In genomic region chr5:116550082-116550481, GRCh38 we compare ENCODE assay signal across 28 cellular contexts. TPM values are rescaled to one million over a fixed set of nuclear protein-coding genes. Genes with fewer than 3 reads are reported as not detected.
DNase-seq lines count a peak whose midpoint lies in the region; ATAC-seq, FAIRE-seq and TF ChIP-seq lines count a peak whose summit lies in the region.
"Had no signal": no experiment of that assay in that cellular context is flagged by ENCODE, and none has a peak within 500 bp of the region (broad histone marks: within the 10 kb centered on the region; RNA-seq: fewer than 3 reads in every experiment).

No MANE protein-coding gene starts in this region.

- peaks cover 17% of the 10 kb centered on the region for H3K4me1 ChIP-seq in HepG2 (ENCODE audit: insufficient read depth, low read length)
- no peaks in the 10 kb centered on the region for H3K4me1 ChIP-seq in right lobe of liver
- peaks cover 14 to 74% of the 10 kb centered on the region in 2 donors for H3K4me1 ChIP-seq in adrenal gland (replicated peaks in 1 of 2)

- H3K4me3 ChIP-seq in HepG2 (replicated peaks in 1 of 3; ENCODE audit: insufficient read depth in 1 of 3, low read depth in 2 of 3, low read length in 3 of 3) (no peak overlapping the region), right lobe of liver (no peak overlapping the region), adrenal gland (no peak overlapping the region), dorsolateral prefrontal cortex (no peak overlapping the region)
- H3K4me3 ChIP-seq: BLaER1 treated with 17β-estradiol and CSF1 and Interleukin-3, amounts not matched to agents 10 nM and 100 nM; HAP-1 had no signal

- no peak for FAIRE-seq in HepG2 (lab: Jason Lieb, UNC)
- FAIRE-seq: A204.1, D721Med, GM12891, GM18507, H54 had no signal

- H3K9ac ChIP-seq in HepG2 (ENCODE audit: insufficient read depth, low read depth, low read length) = no peak overlapping the region
- H3K9ac ChIP-seq: BLaER1 treated with 17β-estradiol and CSF1 and Interleukin-3, amounts not matched to agents 10 nM and 100 nM had no signal

- H3K27ac ChIP-seq in HepG2 (ENCODE audit: extremely low read length, insufficient read depth, low read length) (no peak overlapping the region), right lobe of liver (no peak overlapping the region), adrenal gland (peak overlapping the region in 3 of 5 donors; percentile 6 to 87 (median 11)), dorsolateral prefrontal cortex (peak overlapping the region in 34 of 59 donors; percentile 3 to 98 (median 62))
- H3K27ac ChIP-seq: 22Rv1; BLaER1 treated with 17β-estradiol and CSF1 and Interleukin-3, amounts not matched to agents 10 nM and 100 nM had no signal

- no peaks in the 10 kb centered on the region for H3K36me3 ChIP-seq in HepG2 (replicated peaks in 1 of 2; ENCODE audit: control insufficient read depth in 1 of 2, insufficient read depth in 2 of 2, low read length in 2 of 2)
- H3K36me3 ChIP-seq in right lobe of liver = no peaks in the 10 kb centered on the region
- H3K36me3 ChIP-seq in adrenal gland (replicated peaks in 1 of 2) = no peaks in the 10 kb centered on the region
- H3K36me3 ChIP-seq: BE2C had no signal

- no peak for TF ChIP-seq RAD21 in HepG2 (CRISPR knock-in tag; IDR thresholded peaks at IDR 0.05)

- H3K9me3 ChIP-seq in HepG2 (ENCODE audit: low read length) = peaks cover 17% of the 10 kb centered on the region
- peaks cover 0 to 6% (median 0%) of the 10 kb centered on the region in 4 donors for H3K9me3 ChIP-seq in right lobe of liver
- no peaks in the 10 kb centered on the region for H3K9me3 ChIP-seq in adrenal gland (replicated peaks in 1 of 3)
- H3K9me3 ChIP-seq: BE2C had no signal

- no peaks in the 10 kb centered on the region for H3K27me3 ChIP-seq in HepG2 (ENCODE audit: control insufficient read depth in 1 of 2, insufficient read depth in 2 of 2, low read length in 2 of 2)
- H3K27me3 ChIP-seq in right lobe of liver = no peaks in the 10 kb centered on the region
- no peaks in the 10 kb centered on the region for H3K27me3 ChIP-seq in adrenal gland
- H3K27me3 ChIP-seq in dorsolateral prefrontal cortex = no peaks in the 10 kb centered on the region
- H3K27me3 ChIP-seq: BE2C; BLaER1 treated with 17β-estradiol and CSF1 and Interleukin-3, amounts not matched to agents 10 nM and 100 nM had no signal

- no peak overlapping the region for H3K4me2 ChIP-seq in HepG2 (ENCODE audit: low read depth, low read length)
- H3K4me2 ChIP-seq: BLaER1 treated with 17β-estradiol and CSF1 and Interleukin-3, amounts not matched to agents 10 nM and 100 nM had no signal

- ATAC-seq in HepG2 (no peak), right lobe of liver (no peak), HG03520 (IDR thresholded peaks at IDR 0.05; ENCODE audit: unreplicated experiment) (no peak)

- POLR2A ChIA-PET in HepG2 (lab: Yijun Ruan, JAX) = no interaction called here

- intact Hi-C loops in HepG2 (cut with micrococcal nuclease; ENCODE audit: unreplicated experiment) (no loop called here), right lobe of liver (cut with DNase I) (no loop called here), adrenal gland (cut with DNase I) (no loop called here), dorsolateral prefrontal cortex (cut with DNase I) (loop anchor here (5.0 kb wide), 2 partner anchors 98 to 188 kb away; no protein-coding TSS in a partner anchor)

- TF ChIP-seq CTCF in HepG2 (CRISPR knock-in tag; IDR thresholded peaks at IDR 0.05) = no peak
- no peak for TF ChIP-seq CTCF in right lobe of liver (IDR thresholded peaks at IDR 0.05)
- TF ChIP-seq CTCF in adrenal gland (IDR thresholded peaks at IDR 0.05) = no peak
- TF ChIP-seq CTCF in dorsolateral prefrontal cortex (IDR thresholded peaks at IDR 0.05 in 54 of 56, conservative IDR thresholded peaks at IDR 0.05 in 2 of 56; ENCODE audit: low read depth in 1 of 56, partially characterized antibody in 56 of 56) = no peak

- H3K79me2 ChIP-seq in HepG2 (ENCODE audit: insufficient read depth, low read length) = peaks cover 62% of the 10 kb centered on the region

- no peak for TF ChIP-seq POLR2A in HepG2 (IDR thresholded peaks at IDR 0.05; ENCODE audit: insufficient read depth in 1 of 2, low read depth in 2 of 2, low read length in 2 of 2)
- TF ChIP-seq POLR2A in right lobe of liver (IDR thresholded peaks at IDR 0.05) = no peak
- no peak for TF ChIP-seq POLR2A in adrenal gland (IDR thresholded peaks at IDR 0.05)

- no TSS peak for BruUV-seq in HepG2 (replicated peaks; lab: Mats Ljungman, UMichigan)

- CTCF ChIA-PET in HepG2 (lab: Yijun Ruan, JAX; ENCODE audit: low intra/inter-chr PET ratio, low total read pairs) = no interaction called here

- in situ Hi-C loops in HepG2 (cut with HindIII; ENCODE audit: extremely low pct_ligation_motif_present, low pct_unique_long_range_greater_than_20kb) = no loop called here

- no peak overlapping the region for H2AFZ ChIP-seq in HepG2 (ENCODE audit: low read length)

- TF ChIP-seq EP300 in HepG2 (IDR thresholded peaks at IDR 0.05; ENCODE audit: low read depth in 2 of 2, low read length in 2 of 2) = no peak
- TF ChIP-seq EP300 in HepG2 (CRISPR knock-in tag; IDR thresholded peaks at IDR 0.05; ENCODE audit: borderline replicate concordance) = no peak

- no peak for DNase-seq in HepG2 (ENCODE audit: low spot score)
- no peak for DNase-seq in right lobe of liver
- no peak for DNase-seq in adrenal gland
- DNase-seq in dorsolateral prefrontal cortex = no peak
- DNase-seq in iPS-NIHi11 (ENCODE audit: low spot score) = no peak
- DNase-seq in NCI-H524 treated with DMSO at 0.1 percent for 48 hours (lab: John Stamatoyannopoulos, UW) = no peak
- no peak for DNase-seq in KG1 (lab: John Stamatoyannopoulos, UW)
- DNase-seq: ACHN; AML-193; BE2C; CD4-positive, alpha-beta T cell; CD8-positive, alpha-beta memory T cell; DMS 273 treated with DMSO at 0.1 percent for 48 hours; DMS53; DMS79 treated with DMSO at 0.1 percent for 48 hours; GF-D8; GOT3; HFFc6 had no signal

- no peaks in the 10 kb centered on the region; the same call in 1 of the 2 replicates for H4K20me1 ChIP-seq in HepG2 (ENCODE audit: insufficient read depth, low read length)
- H4K20me1 ChIP-seq: BLaER1 treated with 17β-estradiol and CSF1 and Interleukin-3, amounts not matched to agents 10 nM and 100 nM had no signal

TF ChIP-seq in HepG2, 621 proteins besides CTCF, POLR2A, EP300 and RAD21:
- TF ChIP-seq CENPBD1 (CRISPR knock-in tag; IDR thresholded peaks at IDR 0.05; ENCODE audit: borderline replicate concordance, low read depth) (no peak), MAFK (conservative IDR thresholded peaks at IDR 0.05 in 1 of 2, IDR thresholded peaks at IDR 0.05 in 1 of 2; ENCODE audit: low read length in 2 of 2) (peak; percentile 86 to 92), MAFF (IDR thresholded peaks at IDR 0.05; ENCODE audit: low read depth, low read length) (peak; percentile 90), NONO (IDR thresholded peaks at IDR 0.05) (no peak), NONO (CRISPR knock-in tag; conservative IDR thresholded peaks at IDR 0.05) (no peak)

RNA-seq across cellular contexts. Expression of gene SEMA6A, which starts 24.5 kb away (rescaled TPM):
- total RNA-seq in HepG2 (2016; rRNA removed; fragmentation: Illumina TruSeq; extraction: Trizol) (2.9 and 5.1 TPM in 2 replicates), right lobe of liver (10 to 100 TPM in 1 of 6 experiments, 1 to 10 TPM in 5; 4.5 to 12.0 (median 8.4) TPM), adrenal gland (100 to 1,000 TPM; 108 to 182 (median 141) TPM), dorsolateral prefrontal cortex (100 to 1,000 TPM in 20 of 120 experiments, 10 to 100 TPM in 100; 32.1 to 205 (median 70.3) TPM)
- total RNA-seq in HepG2 (2016; cell fraction: cytosol; rRNA removed; fragmentation: Illumina TruSeq; extraction: Trizol; ENCODE audit: low read depth) = 2.5 and 3.1 TPM in 2 replicates
- 3.4 and 5.4 TPM in 2 replicates for total RNA-seq in HepG2 (2016; cell fraction: insoluble cytoplasmic fraction; rRNA removed; fragmentation: Illumina TruSeq; extraction: Trizol)
- total RNA-seq in HepG2 (2016; cell fraction: membrane; rRNA removed; fragmentation: Illumina TruSeq; extraction: Trizol) = 1.7 and 2.8 TPM in 2 replicates
- total RNA-seq in HepG2 (2016; cell fraction: nucleus; rRNA removed; fragmentation: Illumina TruSeq; extraction: Trizol) = 21.0 and 23.5 TPM in 2 replicates
- polyA plus RNA-seq in HepG2 (2011; rRNA removed) (4.6 and 6.5 TPM in 2 replicates), adrenal gland (100 to 1,000 TPM in 1 of 3 donors, 10 to 100 TPM in 2; 55.1 to 112 (median 91.2) TPM)
- 3.4 and 5.4 TPM in 2 replicates for polyA plus RNA-seq in HepG2 (2011; cell fraction: cytosol; rRNA removed)
- 11.1 and 19.1 TPM in 2 replicates for polyA plus RNA-seq in HepG2 (2011; cell fraction: nucleus; rRNA removed)
- 3.4 and 4.0 TPM in 2 replicates for polyA plus RNA-seq in HepG2 (2012)
- polyA plus RNA-seq in HepG2 (2016; cell fraction: cytosol; fragmentation: Illumina TruSeq; extraction: Trizol; ENCODE audit: low read depth) = 0.33 and 0.82 TPM in 2 replicates
- polyA plus RNA-seq in HepG2 (2016; cell fraction: insoluble cytoplasmic fraction; fragmentation: Illumina TruSeq; extraction: Trizol; ENCODE audit: low read depth) = 2.0 and 3.2 TPM in 2 replicates
- polyA plus RNA-seq in HepG2 (2016; cell fraction: membrane; fragmentation: Illumina TruSeq; extraction: Trizol; ENCODE audit: low read depth) = 0.60 and 0.90 TPM in 2 replicates
- polyA plus RNA-seq in HepG2 (2016; cell fraction: nucleus; fragmentation: Illumina TruSeq; extraction: Trizol; ENCODE audit: insufficient read depth, low read depth) = 12.6 and 13.9 TPM in 2 replicates
- polyA minus RNA-seq in HepG2 (2011; rRNA and poly(A)+ RNA removed; ENCODE audit: low replicate concordance) = 0.14 and 17.4 TPM in 2 replicates
- polyA minus RNA-seq in HepG2 (2011; cell fraction: cytosol; rRNA and poly(A)+ RNA removed) = 8.4 and 16.5 TPM in 2 replicates
- 49.6 and 67.6 TPM in 2 replicates for polyA minus RNA-seq in HepG2 (2011; cell fraction: nucleus; rRNA and poly(A)+ RNA removed)
- total RNA-seq: CD4-positive, alpha-beta T cell; CD8-positive, alpha-beta memory T cell; G401 had no signal

Comparison
In these comparisons a context has a peak if more than half of its experiments do, and no peak if none do; other contexts are left out.
1. H3K27ac ChIP-seq: peak in adrenal gland (3 of 5) and dorsolateral prefrontal cortex (34 of 59); none in HepG2 (single experiment) and right lobe of liver (0 of 3).
2. intact Hi-C loops: an anchor here in dorsolateral prefrontal cortex (5.0 kb wide); none called in HepG2, right lobe of liver and adrenal gland.